In the genomic region with DNA sequence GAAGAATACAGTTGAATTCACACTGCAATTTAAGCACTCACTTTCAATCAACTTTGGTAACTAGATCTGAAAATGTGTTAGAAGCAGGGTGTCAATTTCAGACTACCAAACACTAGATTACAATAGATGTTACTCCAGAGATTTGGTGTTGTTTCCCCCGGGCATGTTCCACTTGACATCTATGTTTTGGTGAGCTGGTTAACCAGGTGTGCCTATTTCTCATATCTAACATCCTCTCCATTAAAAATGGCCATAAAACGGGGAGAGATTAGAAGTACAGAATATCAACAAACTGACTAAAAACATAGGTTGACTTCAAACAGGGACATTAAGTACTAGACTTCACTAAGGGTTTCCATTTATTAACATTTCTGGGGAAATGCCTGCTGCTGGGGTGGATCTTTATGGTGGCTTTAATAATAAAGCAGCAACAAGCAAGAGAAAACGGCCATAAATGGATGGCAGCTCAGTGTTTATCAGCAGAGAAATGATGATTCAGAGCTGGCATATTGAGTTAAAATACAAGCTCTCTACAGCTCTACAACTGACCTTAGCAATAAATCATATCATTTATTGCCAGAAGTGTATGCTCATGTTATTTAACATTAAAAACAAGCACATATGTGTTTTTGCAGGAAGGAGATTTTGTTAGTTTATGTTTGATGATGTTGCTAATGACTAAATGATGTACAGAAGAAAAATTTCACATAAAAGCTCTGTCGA, we compare ENCODE assay signal across 22 cellular contexts.
DNase-seq lines count a peak whose midpoint lies in the region; TF ChIP-seq lines count a peak whose summit lies in the region.
"Had no signal": no experiment of that assay in that cellular context is flagged by ENCODE, and none has a peak within 500 bp of the region (broad histone marks: within the 10 kb centered on the region; RNA-seq: fewer than 3 reads in every experiment).

No MANE protein-coding gene starts in this region.

- no peak for TF ChIP-seq CTCF in foreskin fibroblast (IDR thresholded peaks at IDR 0.05; ENCODE audit: low read depth, low read length)

- DNase-seq in DMS153 treated with DMSO at 0.1 percent for 48 hours (lab: John Stamatoyannopoulos, UW; ENCODE audit: unreplicated experiment) (peak; percentile 53), DMS153 (lab: John Stamatoyannopoulos, UW) (no peak), NCI-H1436 treated with DMSO at 0.1 percent for 48 hours (lab: John Stamatoyannopoulos, UW) (peak; percentile 43), SHP77 treated with DMSO at 0.1 percent for 48 hours (lab: John Stamatoyannopoulos, UW) (peak; percentile 66), foreskin fibroblast (peak; percentile 35 to 60), iPS-NIHi11 (ENCODE audit: low spot score) (no peak), ureter (ENCODE audit: low spot score) (no peak)
- no peak for DNase-seq in stimulated activated CD4-positive, alpha-beta T cell treated with anti-CD3 and anti-CD28 coated beads, Interleukin-2, amount 100 ng/mL, for 48 hours
- DNase-seq: 8988T; activated CD4-positive, alpha-beta T cell treated with anti-CD3 and anti-CD28 coated beads, Interleukin-2, amount 50 U/mL, for 48 hours; activated CD4-positive, CD25-positive, alpha-beta regulatory T cell; activated CD8-positive, alpha-beta memory T cell treated with anti-CD3 and anti-CD28 coated beads, Interleukin-2, amount 50 U/mL, for 48 hours; glutamatergic neuron; left cardiac atrium; mesenchymal stem cell; naive B cell; NCI-H187; NCI-H524 treated with DMSO at 0.1 percent for 48 hours; retina; SW 1271 had no signal

- H3K4me3 ChIP-seq in foreskin fibroblast (ENCODE audit: low read depth in 1 of 2, low read length in 2 of 2): no peak overlapping the region
- H3K4me3 ChIP-seq: esophagus muscularis mucosa, GM23338 had no signal

Comparison
In these comparisons a context has a peak if more than half of its experiments do, and no peak if none do; other contexts are left out.
1. DNase-seq: peak in DMS153 treated with DMSO at 0.1 percent for 48 hours (single experiment), NCI-H1436 treated with DMSO at 0.1 percent for 48 hours (single experiment), SHP77 treated with DMSO at 0.1 percent for 48 hours (single experiment) and foreskin fibroblast (2 of 2); none in DMS153 (single experiment), iPS-NIHi11 (single experiment), ureter (single experiment) and stimulated activated CD4-positive, alpha-beta T cell treated with anti-CD3 and anti-CD28 coated beads, Interleukin-2, amount 100 ng/mL, for 48 hours (0 of 2).